ENCODE assay signal across 12 cellular contexts in genomic region chr3:94303897-94304296, GRCh38.
A peak's percentile ranks its signal among the peaks of the same experiment; 100 is the strongest.
DNase-seq lines count a peak whose midpoint lies in the region; ATAC-seq and TF ChIP-seq lines count a peak whose summit lies in the region.
"Had no signal": no experiment of that assay in that cellular context is flagged by ENCODE, and none has a peak within 500 bp of the region (broad histone marks: within the 10 kb centered on the region; RNA-seq: fewer than 3 reads in every experiment).

No MANE protein-coding gene starts in this region.

- no peaks in the 10 kb centered on the region for H3K36me3 Mint-ChIP-seq in progenitor cell of endocrine pancreas (ENCODE audit: insufficient read depth)

- no peaks in the 10 kb centered on the region for H3K27me3 ChIP-seq in RWPE2 (ENCODE audit: insufficient read depth, poor library complexity, severe bottlenecking)
- H3K27me3 ChIP-seq in foreskin keratinocyte: peaks cover 4% of the 10 kb centered on the region
- no peaks in the 10 kb centered on the region for H3K27me3 ChIP-seq in tibial artery

- H3K4me1 Mint-ChIP-seq in progenitor cell of endocrine pancreas (ENCODE audit: low read depth): no peaks in the 10 kb centered on the region

- DNase-seq in EL (peak; percentile 1), RWPE2 (ENCODE audit: low spot score) (no peak), foreskin keratinocyte (peak in 1 of 2 donors; percentile 8), progenitor cell of endocrine pancreas (ENCODE audit: low spot score, unreplicated experiment) (no peak), Kasumi-1 (lab: John Stamatoyannopoulos, UW) (no peak), NCI-H146 (lab: John Stamatoyannopoulos, UW) (no peak), tibial artery (no peak), NOMO-1 treated with DMSO at 0.1 percent for 48 hours (lab: John Stamatoyannopoulos, UW; ENCODE audit: unreplicated experiment) (no peak)
- DNase-seq: activated effector memory CD4-positive, alpha-beta T cell treated with Interleukin-2 at 50 U/mL for 16 hours; left colon; NCI-H1105 had no signal

- no peaks in the 10 kb centered on the region for H3K27me3 Mint-ChIP-seq in progenitor cell of endocrine pancreas

- no peaks in the 10 kb centered on the region for H3K9me3 Mint-ChIP-seq in progenitor cell of endocrine pancreas (ENCODE audit: low read depth)

- H3K4me3 ChIP-seq in RWPE2 (ENCODE audit: severe bottlenecking): no peak overlapping the region
- no peak overlapping the region for H3K4me3 ChIP-seq in tibial artery
- H3K4me3 ChIP-seq: skin epidermis had no signal

- H3K4me1 ChIP-seq in RWPE2 (ENCODE audit: insufficient read depth, poor library complexity, severe bottlenecking) (no peaks in the 10 kb centered on the region), foreskin keratinocyte (no peaks in the 10 kb centered on the region), tibial artery (peaks cover 0 to 27% (median 23%) of the 10 kb centered on the region in 4 donors)

- no peaks in the 10 kb centered on the region for H3K9me3 ChIP-seq in RWPE2 (ENCODE audit: severe bottlenecking)
- H3K9me3 ChIP-seq in tibial artery: no peaks in the 10 kb centered on the region

- TF ChIP-seq CTCF in RWPE2 (IDR thresholded peaks at IDR 0.05; ENCODE audit: poor library complexity, severe bottlenecking) (peak; percentile 28), foreskin keratinocyte (conservative IDR thresholded peaks at IDR 0.05) (peak; percentile 43), progenitor cell of endocrine pancreas (IDR thresholded peaks at IDR 0.05; ENCODE audit: unreplicated experiment) (peak; percentile 45), tibial artery (IDR thresholded peaks at IDR 0.05) (peak in 1 of 2 experiments; percentile 20)

- no peak overlapping the region for H3K27ac Mint-ChIP-seq in progenitor cell of endocrine pancreas

- H3K27ac ChIP-seq in RWPE2 (ENCODE audit: poor library complexity, severe bottlenecking): no peak overlapping the region
- no peak overlapping the region for H3K27ac ChIP-seq in foreskin keratinocyte
- peak overlapping the region in 1 of 2 donors; percentile 24 for H3K27ac ChIP-seq in tibial artery
- H3K27ac ChIP-seq: skin epidermis had no signal

- no peak overlapping the region for H3K4me3 Mint-ChIP-seq in progenitor cell of endocrine pancreas (ENCODE audit: low read depth)

- ATAC-seq in RWPE2 (ENCODE audit: low read depth) (peak; percentile 33; the same call in 1 of the 3 replicates), foreskin keratinocyte (peak; percentile 25)
- ATAC-seq: left colon had no signal

- H3K36me3 ChIP-seq in RWPE2 (ENCODE audit: low read depth) (no peaks in the 10 kb centered on the region), tibial artery (no peaks in the 10 kb centered on the region)

- intact Hi-C loops in tibial artery (cut with DNase I; ENCODE audit: low total_unique reads): no loop called here
